Comparison of ENCODE assay signal across 30 cellular contexts in genomic region chr15:60010467-60011257, GRCh38. TPM values are rescaled to one million over a fixed set of nuclear protein-coding genes. Genes with fewer than 3 reads are reported as not detected.
"Had no signal": no experiment of that assay in that cellular context is flagged by ENCODE, and none has a peak within 500 bp of the region (broad histone marks: within the 10 kb centered on the region; RNA-seq: fewer than 3 reads in every experiment).

No MANE protein-coding gene starts in this region.

- H3K27ac ChIP-seq: adrenal gland, ascending aorta, epithelial cell of prostate, heart left ventricle, lower lobe of right lung, pancreas, psoas muscle, tibial artery had no signal

- H3K36me3 ChIP-seq: adrenal gland, ascending aorta, heart left ventricle, lower lobe of right lung, pancreas, tibial artery had no signal

- H3K4me3 ChIP-seq: adrenal gland, ascending aorta, heart left ventricle, lower lobe of right lung, pancreas, psoas muscle, tibial artery had no signal

- DNase-seq: activated CD4-positive, alpha-beta T cell treated with anti-CD3 and anti-CD28 coated beads, Interleukin-2, amount 10 ng/mL, durations not matched to agents 7 days and 5 days; activated CD4-positive, CD25-positive, alpha-beta regulatory T cell treated with anti-CD3 and anti-CD28 coated beads, Interleukin-2, amount 50 U/mL, for 72 hours; activated CD8-positive, alpha-beta memory T cell treated with anti-CD3 and anti-CD28 coated beads, Interleukin-2, amount 10 ng/mL, durations not matched to agents 7 days and 5 days; activated CD8-positive, alpha-beta T cell treated with anti-CD3 and anti-CD28 coated beads for 36 hours; activated gamma-delta T cell treated with Interleukin-2 at 50 U/mL for 16 hours; adrenal gland; central memory CD4-positive, alpha-beta T cell; heart left ventricle; immature natural killer cell; lower lobe of right lung; mesendoderm; naive B cell; pancreas; psoas muscle; right cardiac atrium; stimulated activated CD4-positive, alpha-beta T cell treated with anti-CD3 and anti-CD28 coated beads, Interleukin-2, amount 100 ng/mL, for 24 hours; stimulated activated naive CD8-positive, alpha-beta T cell treated with anti-CD3 and anti-CD28 coated beads, Interleukin-15, amount 100 ng/mL, for 72 hours; T-helper 17 cell; tibial artery had no signal

- H3K9me3 ChIP-seq: adrenal gland, ascending aorta, heart left ventricle, lower lobe of right lung, pancreas, psoas muscle, tibial artery had no signal

- ATAC-seq: activated CD8-positive, alpha-beta memory T cell treated with anti-CD3 and anti-CD28 coated beads, Interleukin-2, amount 10 ng/mL, durations not matched to agents 7 days and 5 days; activated CD8-positive, alpha-beta T cell treated with anti-CD3 and anti-CD28 coated beads for 36 hours; heart left ventricle; left lobe of liver; lower lobe of right lung; pancreas; psoas muscle; right cardiac atrium; stimulated activated effector memory CD8-positive, alpha-beta T cell treated with anti-CD3 and anti-CD28 coated beads, Interleukin-12 subunit alpha, Interleukin-12 subunit beta, amount 100 ng/mL, for 72 hours; stimulated activated naive CD8-positive, alpha-beta T cell treated with anti-CD3 and anti-CD28 coated beads, Interleukin-15, amount 100 ng/mL, for 72 hours; T-helper 17 cell had no signal

- H3K27ac Mint-ChIP-seq: activated CD4-positive, alpha-beta T cell treated with anti-CD3 and anti-CD28 coated beads, Interleukin-2, amount 10 ng/mL, durations not matched to agents 7 days and 5 days; activated CD8-positive, alpha-beta memory T cell treated with anti-CD3 and anti-CD28 coated beads, Interleukin-2, amount 10 ng/mL, durations not matched to agents 7 days and 5 days; activated CD8-positive, alpha-beta T cell treated with anti-CD3 and anti-CD28 coated beads for 36 hours; activated naive CD8-positive, alpha-beta T cell; activated T-helper 1 cell treated with anti-CD3 and anti-CD28 coated beads, Interleukin-12 subunit alpha, Interleukin-12 subunit beta, Interleukin-2, Interleukin-4 antibody, amounts not matched to agents 30 ng/mL and 10 ng/mL and 1 ng/mL, durations not matched to agents 14 hours and 24 hours and 36 hours; immature natural killer cell; naive B cell; stimulated activated effector memory CD8-positive, alpha-beta T cell treated with anti-CD3 and anti-CD28 coated beads, Interleukin-12 subunit alpha, Interleukin-12 subunit beta, amount 100 ng/mL, for 72 hours; stimulated activated naive CD8-positive, alpha-beta T cell treated with anti-CD3 and anti-CD28 coated beads, Interleukin-15, amount 100 ng/mL, for 72 hours; T-helper 17 cell had no signal

- H3K4me3 Mint-ChIP-seq: activated CD4-positive, alpha-beta T cell treated with anti-CD3 and anti-CD28 coated beads, Interleukin-2, amount 10 ng/mL, durations not matched to agents 7 days and 5 days; activated CD8-positive, alpha-beta memory T cell treated with anti-CD3 and anti-CD28 coated beads, Interleukin-2, amount 10 ng/mL, durations not matched to agents 7 days and 5 days; activated CD8-positive, alpha-beta T cell treated with anti-CD3 and anti-CD28 coated beads for 36 hours; activated naive CD8-positive, alpha-beta T cell; activated T-helper 1 cell treated with anti-CD3 and anti-CD28 coated beads, Interleukin-12 subunit alpha, Interleukin-12 subunit beta, Interleukin-2, Interleukin-4 antibody, amounts not matched to agents 30 ng/mL and 10 ng/mL and 1 ng/mL, durations not matched to agents 14 hours and 24 hours and 36 hours; immature natural killer cell; naive B cell; stimulated activated effector memory CD8-positive, alpha-beta T cell treated with anti-CD3 and anti-CD28 coated beads, Interleukin-12 subunit alpha, Interleukin-12 subunit beta, amount 100 ng/mL, for 72 hours; stimulated activated naive CD8-positive, alpha-beta T cell treated with anti-CD3 and anti-CD28 coated beads, Interleukin-15, amount 100 ng/mL, for 72 hours; T-helper 17 cell had no signal

- H3K36me3 Mint-ChIP-seq: activated naive CD8-positive, alpha-beta T cell; immature natural killer cell had no signal

- H3K9me3 Mint-ChIP-seq: activated CD4-positive, alpha-beta T cell treated with anti-CD3 and anti-CD28 coated beads, Interleukin-2, amount 10 ng/mL, durations not matched to agents 7 days and 5 days; activated CD8-positive, alpha-beta T cell treated with anti-CD3 and anti-CD28 coated beads for 36 hours; activated T-helper 1 cell treated with anti-CD3 and anti-CD28 coated beads, Interleukin-12 subunit alpha, Interleukin-12 subunit beta, Interleukin-2, Interleukin-4 antibody, amounts not matched to agents 30 ng/mL and 10 ng/mL and 1 ng/mL, durations not matched to agents 14 hours and 24 hours and 36 hours; stimulated activated effector memory CD8-positive, alpha-beta T cell treated with anti-CD3 and anti-CD28 coated beads, Interleukin-12 subunit alpha, Interleukin-12 subunit beta, amount 100 ng/mL, for 72 hours; stimulated activated naive CD8-positive, alpha-beta T cell treated with anti-CD3 and anti-CD28 coated beads, Interleukin-15, amount 100 ng/mL, for 72 hours had no signal

RNA-seq across cellular contexts. Expression of gene FOXB1, which starts 6.6 kb away (rescaled TPM):
- total RNA-seq: adrenal gland, ascending aorta, dermis microvascular lymphatic vessel endothelial cell, fibroblast of villous mesenchyme, heart left ventricle, left lobe of liver, lower lobe of right lung, mucosa of gallbladder, pancreas, psoas muscle, right cardiac atrium, skeletal muscle tissue, urinary bladder had no signal
- polyA plus RNA-seq: adrenal gland, heart left ventricle, pancreas, psoas muscle, right cardiac atrium had no signal
